Comparison of ENCODE assay signal across 17 cellular contexts in genomic region chr21:26055841-26056264, GRCh38.
DNase-seq lines count a peak whose midpoint lies in the region; ATAC-seq and TF ChIP-seq lines count a peak whose summit lies in the region.
"Had no signal": no experiment of that assay in that cellular context is flagged by ENCODE, and none has a peak within 500 bp of the region (broad histone marks: within the 10 kb centered on the region; RNA-seq: fewer than 3 reads in every experiment).

No MANE protein-coding gene starts in this region.

- ATAC-seq in GM19467 (IDR thresholded peaks at IDR 0.05; ENCODE audit: unreplicated experiment) = no peak
- ATAC-seq in HG02938 (IDR thresholded peaks at IDR 0.05; ENCODE audit: unreplicated experiment) = no peak
- ATAC-seq: A549, PC-3 had no signal

- H3K36me3 Mint-ChIP-seq in nephron progenitor cell (ENCODE audit: low read depth) = peaks cover 55% of the 10 kb centered on the region

- H3K9me3 Mint-ChIP-seq in nephron progenitor cell = no peaks in the 10 kb centered on the region
- H3K9me3 Mint-ChIP-seq: CD4-positive, alpha-beta memory T cell; H9 had no signal

- H3K9me3 ChIP-seq in MG63 = no peaks in the 10 kb centered on the region
- H3K9me3 ChIP-seq: A549 had no signal

- peaks cover 42% of the 10 kb centered on the region for H3K4me1 Mint-ChIP-seq in nephron progenitor cell

- peak overlapping the region; percentile 39 for H3K27ac Mint-ChIP-seq in nephron progenitor cell

- no peaks in the 10 kb centered on the region for H3K27me3 Mint-ChIP-seq in nephron progenitor cell (ENCODE audit: low read depth, poor library complexity)
- H3K27me3 Mint-ChIP-seq: CD4-positive, alpha-beta memory T cell had no signal

- no peak overlapping the region for H3K4me3 ChIP-seq in MG63
- H3K4me3 ChIP-seq in fibroblast of the aortic adventitia (ENCODE audit: low read depth, low read length) = no peak overlapping the region
- H3K4me3 ChIP-seq: A549 had no signal

- no peaks in the 10 kb centered on the region for H3K27me3 ChIP-seq in MG63

- TF ChIP-seq CTCF in fibroblast of the aortic adventitia (IDR thresholded peaks at IDR 0.05; ENCODE audit: insufficient read depth, low read length) (no peak), nephron progenitor cell (IDR thresholded peaks at IDR 0.05) (no peak)

- DNase-seq in Daoy (ENCODE audit: low read depth) = peak; percentile 11
- DNase-seq in MG63 = peak; percentile 8
- DNase-seq in fibroblast of the aortic adventitia (ENCODE audit: low read depth) = peak; percentile 17
- peak; percentile 5 for DNase-seq in nephron progenitor cell
- no peak for DNase-seq in NCI-H1930 (lab: John Stamatoyannopoulos, UW)
- DNase-seq: CD4-positive, alpha-beta memory T cell; DMS79; H9; MV-4-11; NCI-H1694 treated with DMSO at 0.1 percent for 48 hours; NCI-H2107; NCI-H524 treated with DMSO at 0.1 percent for 48 hours; PC-3; SIG-M5 had no signal

- no peak overlapping the region for H3K4me3 Mint-ChIP-seq in nephron progenitor cell
- H3K4me3 Mint-ChIP-seq: CD4-positive, alpha-beta memory T cell; H9 had no signal

- H3K36me3 ChIP-seq in MG63 = peaks cover 10% of the 10 kb centered on the region

Comparison
In these comparisons a context has a peak if more than half of its experiments do, and no peak if none do; other contexts are left out.
1. DNase-seq: peak in Daoy (single experiment), MG63 (single experiment), fibroblast of the aortic adventitia (single experiment) and nephron progenitor cell (single experiment); none in NCI-H1930 (0 of 2).